ENCODE assay signal across 8 cellular contexts in genomic region chr3:61181874-61182273, GRCh38.
A peak's percentile ranks its signal among the peaks of the same experiment; 100 is the strongest.
DNase-seq lines count a peak whose midpoint lies in the region; ATAC-seq and TF ChIP-seq lines count a peak whose summit lies in the region.

No MANE protein-coding gene starts in this region.

- no peak for TF ChIP-seq CTCF in retinal pigment epithelial cell (conservative IDR thresholded peaks at IDR 0.05; ENCODE audit: low read depth, low read length)

- DNase-seq in DMS53 treated with DMSO at 0.1 percent for 48 hours (lab: John Stamatoyannopoulos, UW; ENCODE audit: unreplicated experiment) (peak; percentile 62), retinal pigment epithelial cell (ENCODE audit: low read depth) (peak; percentile 42), DMS79 treated with DMSO at 0.1 percent for 48 hours (lab: John Stamatoyannopoulos, UW) (no peak), posterior vena cava (ENCODE audit: low spot score) (no peak), NCI-H1694 treated with DMSO at 0.1 percent for 48 hours (lab: John Stamatoyannopoulos, UW) (no peak)
- no peak for DNase-seq in activated naive CD8-positive, alpha-beta T cell treated with anti-CD3 and anti-CD28 coated beads, Interleukin-2, amount 50 U/mL, for 24 hours

- peaks cover 5% of the 10 kb centered on the region for H3K9me3 Mint-ChIP-seq in activated naive CD8-positive, alpha-beta T cell treated with anti-CD3 and anti-CD28 coated beads, Interleukin-2, amount 50 U/mL, for 24 hours

- peaks cover 26% of the 10 kb centered on the region for H3K4me1 Mint-ChIP-seq in activated naive CD8-positive, alpha-beta T cell treated with anti-CD3 and anti-CD28 coated beads, Interleukin-2, amount 50 U/mL, for 24 hours

- no peak overlapping the region for H3K4me3 ChIP-seq in retinal pigment epithelial cell (ENCODE audit: low read length)

- no peaks in the 10 kb centered on the region for H3K36me3 Mint-ChIP-seq in activated naive CD8-positive, alpha-beta T cell treated with anti-CD3 and anti-CD28 coated beads, Interleukin-2, amount 50 U/mL, for 24 hours (ENCODE audit: low read depth)

- H3K27ac Mint-ChIP-seq in activated naive CD8-positive, alpha-beta T cell treated with anti-CD3 and anti-CD28 coated beads, Interleukin-2, amount 50 U/mL, for 24 hours, result no peak overlapping the region

- intact Hi-C loops in posterior vena cava (cut with DNase I), result no loop called here

- no peaks in the 10 kb centered on the region for H3K27me3 Mint-ChIP-seq in activated naive CD8-positive, alpha-beta T cell treated with anti-CD3 and anti-CD28 coated beads, Interleukin-2, amount 50 U/mL, for 24 hours

- H3K4me3 Mint-ChIP-seq in activated naive CD8-positive, alpha-beta T cell treated with anti-CD3 and anti-CD28 coated beads, Interleukin-2, amount 50 U/mL, for 24 hours, result no peak overlapping the region

- peak; percentile 94 for ATAC-seq in GM19452 (IDR thresholded peaks at IDR 0.05; ENCODE audit: unreplicated experiment)
- peak; percentile 100 for ATAC-seq in HG03342 (IDR thresholded peaks at IDR 0.05; ENCODE audit: unreplicated experiment)
- peak; percentile 88 for ATAC-seq in activated naive CD8-positive, alpha-beta T cell treated with anti-CD3 and anti-CD28 coated beads, Interleukin-2, amount 50 U/mL, for 24 hours

Comparison
In these comparisons a context has a peak if more than half of its experiments do, and no peak if none do; other contexts are left out.
1. DNase-seq: peak in DMS53 treated with DMSO at 0.1 percent for 48 hours (single experiment) and retinal pigment epithelial cell (single experiment); none in activated naive CD8-positive, alpha-beta T cell treated with anti-CD3 and anti-CD28 coated beads, Interleukin-2, amount 50 U/mL, for 24 hours (single experiment), DMS79 treated with DMSO at 0.1 percent for 48 hours (single experiment), posterior vena cava (single experiment) and NCI-H1694 treated with DMSO at 0.1 percent for 48 hours (single experiment).
2. Peak in every context shown above with its lines, with median percentiles within 50 percentile points of each other: ATAC-seq.